Comparison of ENCODE assay signal across 11 cellular contexts in the genomic region with DNA sequence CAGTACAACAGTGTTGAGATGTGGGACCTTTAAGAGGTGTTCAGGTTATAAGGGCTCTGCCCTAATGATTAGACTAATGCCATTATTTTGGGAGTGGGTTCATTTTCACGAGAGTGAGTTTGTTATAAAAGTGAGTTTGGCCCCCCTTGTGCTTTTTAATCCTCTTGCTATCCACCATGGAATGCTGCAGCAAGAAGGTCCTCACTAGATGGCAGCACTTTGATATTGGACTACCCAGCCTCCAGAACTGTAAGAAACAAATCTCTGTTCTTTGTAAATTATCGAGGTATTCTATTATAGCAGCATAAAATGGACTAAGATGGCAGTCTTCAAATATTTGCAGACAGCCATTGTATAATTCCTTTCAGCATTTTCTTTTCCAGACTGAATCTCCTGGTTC.
A peak's percentile ranks its signal among the peaks of the same experiment; 100 is the strongest.
DNase-seq lines count a peak whose midpoint lies in the region; ATAC-seq and TF ChIP-seq lines count a peak whose summit lies in the region.
"Had no signal": no experiment of that assay in that cellular context is flagged by ENCODE, and none has a peak within 500 bp of the region (broad histone marks: within the 10 kb centered on the region; RNA-seq: fewer than 3 reads in every experiment).

No MANE protein-coding gene starts in this region.

- TF ChIP-seq CTCF in LNCaP clone FGC (IDR thresholded peaks at IDR 0.05; ENCODE audit: control insufficient read depth, extremely low read depth, insufficient read depth) (peak; percentile 55), brain microvascular endothelial cell (IDR thresholded peaks at IDR 0.05; ENCODE audit: low read depth, low read length, missing control alignments) (peak; percentile 54), neural progenitor cell (IDR thresholded peaks at IDR 0.05) (peak; percentile 39)
- TF ChIP-seq CTCF in CD8-positive, alpha-beta T cell (IDR thresholded peaks at IDR 0.05) = no peak

- H3K36me3 ChIP-seq in brain microvascular endothelial cell (replicated peaks) (no peaks in the 10 kb centered on the region), neural progenitor cell (no peaks in the 10 kb centered on the region)
- no peaks in the 10 kb centered on the region for H3K36me3 ChIP-seq in CD8-positive, alpha-beta T cell (ENCODE audit: insufficient read depth, low read length)

- no peaks in the 10 kb centered on the region for H3K36me3 Mint-ChIP-seq in neural progenitor cell
- no peaks in the 10 kb centered on the region for H3K36me3 Mint-ChIP-seq in CD8-positive, alpha-beta T cell

- no peak overlapping the region for H2AFZ ChIP-seq in neural progenitor cell (replicated peaks)

- H4K20me1 ChIP-seq in neural progenitor cell (ENCODE audit: low read depth) = no peaks in the 10 kb centered on the region

- no peaks in the 10 kb centered on the region for H3K9me3 ChIP-seq in neural progenitor cell (ENCODE audit: low read depth)
- H3K9me3 ChIP-seq in CD8-positive, alpha-beta T cell (ENCODE audit: low read length) = no peaks in the 10 kb centered on the region

- in situ Hi-C loops in brain microvascular endothelial cell (cut with HindIII; ENCODE audit: low pct_ligation_motif_present, low sequenced_read_pairs) = no loop called here

- no peaks in the 10 kb centered on the region for H3K9me3 Mint-ChIP-seq in neural progenitor cell
- H3K9me3 Mint-ChIP-seq in CD8-positive, alpha-beta T cell = no peaks in the 10 kb centered on the region
- H3K9me3 Mint-ChIP-seq: activated T-helper 1 cell treated with anti-CD3 and anti-CD28 coated beads, Interleukin-12 subunit alpha, Interleukin-12 subunit beta, Interleukin-2, Interleukin-4 antibody, amounts not matched to agents 30 ng/mL and 10 ng/mL and 1 ng/mL, durations not matched to agents 14 hours and 24 hours and 36 hours had no signal

- H3K27ac Mint-ChIP-seq in neural progenitor cell = no peak overlapping the region
- H3K27ac Mint-ChIP-seq in CD8-positive, alpha-beta T cell = no peak overlapping the region
- H3K27ac Mint-ChIP-seq: activated T-helper 1 cell treated with anti-CD3 and anti-CD28 coated beads, Interleukin-12 subunit alpha, Interleukin-12 subunit beta, Interleukin-2, Interleukin-4 antibody, amounts not matched to agents 30 ng/mL and 10 ng/mL and 1 ng/mL, durations not matched to agents 14 hours and 24 hours and 36 hours had no signal

- no peak overlapping the region for H3K27ac ChIP-seq in brain microvascular endothelial cell
- no peak overlapping the region for H3K27ac ChIP-seq in neural progenitor cell
- no peak overlapping the region for H3K27ac ChIP-seq in CD8-positive, alpha-beta T cell (ENCODE audit: low read depth, low read length)

- no peaks in the 10 kb centered on the region for H3K27me3 Mint-ChIP-seq in neural progenitor cell (ENCODE audit: insufficient read depth, low read depth)
- H3K27me3 Mint-ChIP-seq in CD8-positive, alpha-beta T cell (ENCODE audit: low read depth) = no peaks in the 10 kb centered on the region

- H3K4me3 Mint-ChIP-seq in neural progenitor cell = no peak overlapping the region
- no peak overlapping the region for H3K4me3 Mint-ChIP-seq in CD8-positive, alpha-beta T cell
- H3K4me3 Mint-ChIP-seq: activated T-helper 1 cell treated with anti-CD3 and anti-CD28 coated beads, Interleukin-12 subunit alpha, Interleukin-12 subunit beta, Interleukin-2, Interleukin-4 antibody, amounts not matched to agents 30 ng/mL and 10 ng/mL and 1 ng/mL, durations not matched to agents 14 hours and 24 hours and 36 hours had no signal

- H3K4me3 ChIP-seq in LNCaP clone FGC (ENCODE audit: low read depth, low read length) (no peak overlapping the region), brain microvascular endothelial cell (ENCODE audit: low read depth, low read length) (no peak overlapping the region), neural progenitor cell (no peak overlapping the region)
- no peak overlapping the region for H3K4me3 ChIP-seq in CD8-positive, alpha-beta T cell (ENCODE audit: low read depth, low read length)
- H3K4me3 ChIP-seq: lung had no signal

- H3K4me2 ChIP-seq in neural progenitor cell = no peak overlapping the region

- DNase-seq in DMS 273 (lab: John Stamatoyannopoulos, UW; ENCODE audit: unreplicated experiment) = peak; percentile 36
- DNase-seq in DMS 273 treated with DMSO at 0.1 percent for 48 hours (lab: John Stamatoyannopoulos, UW) = no peak
- DNase-seq in LNCaP clone FGC (ENCODE audit: low read depth) = no peak
- DNase-seq in brain microvascular endothelial cell = peak; percentile 38
- DNase-seq in neural progenitor cell (ENCODE audit: low spot score) = peak; percentile 11
- DNase-seq in CD8-positive, alpha-beta T cell = no peak
- no peak for DNase-seq in HPDE6-E6E7 (ENCODE audit: extremely low spot score)
- DNase-seq in 8988T = no peak
- DNase-seq: T-helper 2 cell had no signal

- H3K27me3 ChIP-seq in brain microvascular endothelial cell (replicated peaks) = no peaks in the 10 kb centered on the region
- no peaks in the 10 kb centered on the region for H3K27me3 ChIP-seq in neural progenitor cell
- no peaks in the 10 kb centered on the region for H3K27me3 ChIP-seq in CD8-positive, alpha-beta T cell (ENCODE audit: insufficient read depth, low read length)

- H3K4me1 Mint-ChIP-seq in neural progenitor cell = no peaks in the 10 kb centered on the region
- H3K4me1 Mint-ChIP-seq in CD8-positive, alpha-beta T cell (ENCODE audit: low read depth) = no peaks in the 10 kb centered on the region

- POLR2A ChIA-PET in CD8-positive, alpha-beta T cell (lab: Charles Lee) = no interaction called here

- H3F3A ChIP-seq in neural progenitor cell (ENCODE audit: low read depth) = no peaks in the 10 kb centered on the region

- CTCF ChIA-PET in CD8-positive, alpha-beta T cell (lab: Charles Lee) = no interaction called here

- no peak overlapping the region for H3K9ac ChIP-seq in neural progenitor cell

- H3K79me2 ChIP-seq in neural progenitor cell (ENCODE audit: low read depth) = no peaks in the 10 kb centered on the region

- no peak for ATAC-seq in CD8-positive, alpha-beta T cell

- H3K4me1 ChIP-seq in neural progenitor cell = no peaks in the 10 kb centered on the region
- H3K4me1 ChIP-seq in CD8-positive, alpha-beta T cell (ENCODE audit: insufficient read depth, low read length) = no peaks in the 10 kb centered on the region

- intact Hi-C loops in CD8-positive, alpha-beta T cell (cut with DNase I, micrococcal nuclease) = no loop called here

Comparison
In these comparisons a context has a peak if more than half of its experiments do, and no peak if none do; other contexts are left out.
1. DNase-seq: peak in DMS 273 (single experiment), brain microvascular endothelial cell (single experiment) and neural progenitor cell (single experiment); none in DMS 273 treated with DMSO at 0.1 percent for 48 hours (single experiment), LNCaP clone FGC (single experiment), CD8-positive, alpha-beta T cell (0 of 7), HPDE6-E6E7 (single experiment) and 8988T (single experiment).